1 cellular context compared by ENCODE assay signal in the genomic region with DNA sequence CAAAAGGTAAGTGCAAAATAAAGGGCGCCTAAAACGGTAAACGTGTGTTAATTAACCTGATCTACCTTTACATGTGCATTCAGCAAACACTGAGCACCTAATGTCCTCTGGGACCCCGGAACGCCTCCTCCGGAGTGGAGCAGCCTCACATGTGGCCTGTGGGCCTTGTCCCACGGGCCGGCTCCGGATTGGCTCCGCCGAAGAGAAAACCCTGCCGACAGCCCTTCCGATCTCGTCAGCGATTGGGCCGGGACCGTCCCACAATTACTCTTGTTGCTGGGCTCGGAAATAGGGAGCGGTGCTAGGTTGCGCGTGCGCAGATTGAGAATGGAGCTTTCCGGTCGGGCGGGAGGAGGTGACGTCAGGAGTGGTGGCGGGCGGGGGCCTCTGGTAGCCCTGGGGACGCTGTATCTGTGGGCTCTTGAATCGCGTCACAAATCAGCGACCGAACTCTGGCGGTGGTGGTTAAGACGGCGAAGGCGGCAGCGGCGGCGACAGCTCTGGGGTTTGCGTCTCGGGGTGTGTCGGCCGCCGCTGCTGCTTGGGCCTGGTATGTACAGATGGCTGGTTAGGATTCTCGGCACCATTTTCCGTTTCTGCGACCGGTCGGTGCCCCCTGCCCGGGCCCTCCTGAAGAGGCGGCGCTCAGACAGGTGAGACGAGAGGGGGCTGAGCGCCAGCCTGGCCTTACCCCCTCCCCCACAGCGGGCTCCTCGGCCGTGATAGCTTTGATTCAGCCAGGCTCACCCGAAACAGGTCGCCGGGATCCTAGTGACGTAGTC.
TF ChIP-seq lines count a peak whose summit lies in the region.

Gene SENP2 (plus strand): TSS at position 434 of the 782 bp plus-strand sequence. CDS start 119 bp downstream, at position 553.

TF ChIP-seq in HEK293, 187 proteins besides CTCF, POLR2A, EP300 and RAD21 (continued from another document and continues in another):
- TF ChIP-seq, protein P1, sequence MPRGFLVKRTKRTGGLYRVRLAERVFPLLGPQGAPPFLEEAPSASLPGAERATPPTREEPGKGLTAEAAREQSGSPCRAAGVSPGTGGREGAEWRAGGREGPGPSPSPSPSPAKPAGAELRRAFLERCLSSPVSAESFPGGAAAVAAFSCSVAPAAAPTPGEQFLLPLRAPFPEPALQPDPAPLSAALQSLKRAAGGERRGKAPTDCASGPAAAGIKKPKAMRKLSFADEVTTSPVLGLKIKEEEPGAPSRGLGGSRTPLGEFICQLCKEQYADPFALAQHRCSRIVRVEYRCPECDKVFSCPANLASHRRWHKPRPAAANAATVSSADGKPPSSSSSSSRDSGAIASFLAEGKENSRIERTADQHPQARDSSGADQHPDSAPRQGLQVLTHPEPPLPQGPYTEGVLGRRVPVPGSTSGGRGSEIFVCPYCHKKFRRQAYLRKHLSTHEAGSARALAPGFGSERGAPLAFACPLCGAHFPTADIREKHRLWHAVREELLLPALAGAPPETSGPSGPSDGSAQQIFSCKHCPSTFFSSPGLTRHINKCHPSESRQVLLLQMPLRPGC (tag by site-specific recombination; IDR thresholded peaks at IDR 0.05) = peak; percentile 47; the same call in 1 of the 2 replicates
- TF ChIP-seq ZNF341 (tag by site-specific recombination; IDR thresholded peaks at IDR 0.05; ENCODE audit: low read depth) (no peak; the same call in 1 of the 2 replicates), ZNF830 (tag by site-specific recombination; IDR thresholded peaks at IDR 0.05; ENCODE audit: low read depth) (no peak), KLF1 (tag by site-specific recombination; IDR thresholded peaks at IDR 0.05) (peak; percentile 29; the same call in 1 of the 2 replicates), ZNF354C (tag by site-specific recombination; IDR thresholded peaks at IDR 0.05; ENCODE audit: borderline replicate concordance, low read depth) (no peak), ZFHX2 (tag by site-specific recombination; conservative IDR thresholded peaks at IDR 0.05) (peak; percentile 57), ZNF223 (tag by site-specific recombination; IDR thresholded peaks at IDR 0.05) (no peak), ZNF350 (tag by site-specific recombination; IDR thresholded peaks at IDR 0.05) (no peak), OSR2 (tag by site-specific recombination; IDR thresholded peaks at IDR 0.05) (no peak), ZNF558 (tag by site-specific recombination; IDR thresholded peaks at IDR 0.05) (no peak; the same call in 1 of the 2 replicates), ZNF362 (tag by site-specific recombination; IDR thresholded peaks at IDR 0.05) (no peak), ZNF664 (tag by site-specific recombination; IDR thresholded peaks at IDR 0.05) (peak; percentile 22; the same call in 1 of the 2 replicates), ZNF18 (tag by site-specific recombination; IDR thresholded peaks at IDR 0.05) (no peak), KLF16 (tag by site-specific recombination; IDR thresholded peaks at IDR 0.05) (peak; percentile 55; the same call in 1 of the 2 replicates), ZNF629 (tag by site-specific recombination; IDR thresholded peaks at IDR 0.05) (peak; percentile 97), ZBTB1 (tag by site-specific recombination; IDR thresholded peaks at IDR 0.05) (no peak), ZNF184 (tag by site-specific recombination; IDR thresholded peaks at IDR 0.05) (no peak), ZNF239 (tag by site-specific recombination; IDR thresholded peaks at IDR 0.05) (no peak), ZNF677 (tag by site-specific recombination; IDR thresholded peaks at IDR 0.05) (no peak), ZFP3 (tag by site-specific recombination; IDR thresholded peaks at IDR 0.05; ENCODE audit: low read depth) (no peak), ZNF311 (tag by site-specific recombination; IDR thresholded peaks at IDR 0.05; ENCODE audit: borderline replicate concordance) (no peak), ZNF544 (tag by site-specific recombination; IDR thresholded peaks at IDR 0.05) (no peak), ZNF24 (tag by site-specific recombination; IDR thresholded peaks at IDR 0.05) (peak; percentile 75), ZBTB44 (tag by site-specific recombination; IDR thresholded peaks at IDR 0.05) (no peak), ZNF707 (tag by site-specific recombination; IDR thresholded peaks at IDR 0.05) (no peak), ZNF596 (tag by site-specific recombination; IDR thresholded peaks at IDR 0.05) (no peak), ZNF692 (tag by site-specific recombination; IDR thresholded peaks at IDR 0.05) (peak; percentile 74), ZNF747 (tag by site-specific recombination; IDR thresholded peaks at IDR 0.05) (no peak), HOXA7 (CRISPR knock-in tag; IDR thresholded peaks at IDR 0.05; ENCODE audit: borderline replicate concordance) (no peak), ZIC2 (tag by site-specific recombination; IDR thresholded peaks at IDR 0.05) (peak; percentile 7; the same call in 1 of the 2 replicates), ZNF114 (tag by site-specific recombination; IDR thresholded peaks at IDR 0.05) (no peak), ZNF76 (tag by site-specific recombination; IDR thresholded peaks at IDR 0.05; ENCODE audit: borderline replicate concordance, low read depth) (peak; percentile 59; the same call in 1 of the 2 replicates)
- TF ChIP-seq, protein P2, sequence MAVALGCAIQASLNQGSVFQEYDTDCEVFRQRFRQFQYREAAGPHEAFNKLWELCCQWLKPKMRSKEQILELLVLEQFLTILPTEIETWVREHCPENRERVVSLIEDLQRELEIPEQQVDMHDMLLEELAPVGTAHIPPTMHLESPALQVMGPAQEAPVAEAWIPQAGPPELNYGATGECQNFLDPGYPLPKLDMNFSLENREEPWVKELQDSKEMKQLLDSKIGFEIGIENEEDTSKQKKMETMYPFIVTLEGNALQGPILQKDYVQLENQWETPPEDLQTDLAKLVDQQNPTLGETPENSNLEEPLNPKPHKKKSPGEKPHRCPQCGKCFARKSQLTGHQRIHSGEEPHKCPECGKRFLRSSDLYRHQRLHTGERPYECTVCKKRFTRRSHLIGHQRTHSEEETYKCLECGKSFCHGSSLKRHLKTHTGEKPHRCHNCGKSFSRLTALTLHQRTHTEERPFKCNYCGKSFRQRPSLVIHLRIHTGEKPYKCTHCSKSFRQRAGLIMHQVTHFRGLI (tag by site-specific recombination; IDR thresholded peaks at IDR 0.05) = peak; percentile 14; the same call in 1 of the 2 replicates
- TF ChIP-seq, protein P3, sequence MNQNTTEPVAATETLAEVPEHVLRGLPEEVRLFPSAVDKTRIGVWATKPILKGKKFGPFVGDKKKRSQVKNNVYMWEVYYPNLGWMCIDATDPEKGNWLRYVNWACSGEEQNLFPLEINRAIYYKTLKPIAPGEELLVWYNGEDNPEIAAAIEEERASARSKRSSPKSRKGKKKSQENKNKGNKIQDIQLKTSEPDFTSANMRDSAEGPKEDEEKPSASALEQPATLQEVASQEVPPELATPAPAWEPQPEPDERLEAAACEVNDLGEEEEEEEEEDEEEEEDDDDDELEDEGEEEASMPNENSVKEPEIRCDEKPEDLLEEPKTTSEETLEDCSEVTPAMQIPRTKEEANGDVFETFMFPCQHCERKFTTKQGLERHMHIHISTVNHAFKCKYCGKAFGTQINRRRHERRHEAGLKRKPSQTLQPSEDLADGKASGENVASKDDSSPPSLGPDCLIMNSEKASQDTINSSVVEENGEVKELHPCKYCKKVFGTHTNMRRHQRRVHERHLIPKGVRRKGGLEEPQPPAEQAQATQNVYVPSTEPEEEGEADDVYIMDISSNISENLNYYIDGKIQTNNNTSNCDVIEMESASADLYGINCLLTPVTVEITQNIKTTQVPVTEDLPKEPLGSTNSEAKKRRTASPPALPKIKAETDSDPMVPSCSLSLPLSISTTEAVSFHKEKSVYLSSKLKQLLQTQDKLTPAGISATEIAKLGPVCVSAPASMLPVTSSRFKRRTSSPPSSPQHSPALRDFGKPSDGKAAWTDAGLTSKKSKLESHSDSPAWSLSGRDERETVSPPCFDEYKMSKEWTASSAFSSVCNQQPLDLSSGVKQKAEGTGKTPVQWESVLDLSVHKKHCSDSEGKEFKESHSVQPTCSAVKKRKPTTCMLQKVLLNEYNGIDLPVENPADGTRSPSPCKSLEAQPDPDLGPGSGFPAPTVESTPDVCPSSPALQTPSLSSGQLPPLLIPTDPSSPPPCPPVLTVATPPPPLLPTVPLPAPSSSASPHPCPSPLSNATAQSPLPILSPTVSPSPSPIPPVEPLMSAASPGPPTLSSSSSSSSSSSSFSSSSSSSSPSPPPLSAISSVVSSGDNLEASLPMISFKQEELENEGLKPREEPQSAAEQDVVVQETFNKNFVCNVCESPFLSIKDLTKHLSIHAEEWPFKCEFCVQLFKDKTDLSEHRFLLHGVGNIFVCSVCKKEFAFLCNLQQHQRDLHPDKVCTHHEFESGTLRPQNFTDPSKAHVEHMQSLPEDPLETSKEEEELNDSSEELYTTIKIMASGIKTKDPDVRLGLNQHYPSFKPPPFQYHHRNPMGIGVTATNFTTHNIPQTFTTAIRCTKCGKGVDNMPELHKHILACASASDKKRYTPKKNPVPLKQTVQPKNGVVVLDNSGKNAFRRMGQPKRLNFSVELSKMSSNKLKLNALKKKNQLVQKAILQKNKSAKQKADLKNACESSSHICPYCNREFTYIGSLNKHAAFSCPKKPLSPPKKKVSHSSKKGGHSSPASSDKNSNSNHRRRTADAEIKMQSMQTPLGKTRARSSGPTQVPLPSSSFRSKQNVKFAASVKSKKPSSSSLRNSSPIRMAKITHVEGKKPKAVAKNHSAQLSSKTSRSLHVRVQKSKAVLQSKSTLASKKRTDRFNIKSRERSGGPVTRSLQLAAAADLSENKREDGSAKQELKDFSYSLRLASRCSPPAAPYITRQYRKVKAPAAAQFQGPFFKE (tag by site-specific recombination; IDR thresholded peaks at IDR 0.05; ENCODE audit: borderline replicate concordance) = no peak
- TF ChIP-seq, protein P4, sequence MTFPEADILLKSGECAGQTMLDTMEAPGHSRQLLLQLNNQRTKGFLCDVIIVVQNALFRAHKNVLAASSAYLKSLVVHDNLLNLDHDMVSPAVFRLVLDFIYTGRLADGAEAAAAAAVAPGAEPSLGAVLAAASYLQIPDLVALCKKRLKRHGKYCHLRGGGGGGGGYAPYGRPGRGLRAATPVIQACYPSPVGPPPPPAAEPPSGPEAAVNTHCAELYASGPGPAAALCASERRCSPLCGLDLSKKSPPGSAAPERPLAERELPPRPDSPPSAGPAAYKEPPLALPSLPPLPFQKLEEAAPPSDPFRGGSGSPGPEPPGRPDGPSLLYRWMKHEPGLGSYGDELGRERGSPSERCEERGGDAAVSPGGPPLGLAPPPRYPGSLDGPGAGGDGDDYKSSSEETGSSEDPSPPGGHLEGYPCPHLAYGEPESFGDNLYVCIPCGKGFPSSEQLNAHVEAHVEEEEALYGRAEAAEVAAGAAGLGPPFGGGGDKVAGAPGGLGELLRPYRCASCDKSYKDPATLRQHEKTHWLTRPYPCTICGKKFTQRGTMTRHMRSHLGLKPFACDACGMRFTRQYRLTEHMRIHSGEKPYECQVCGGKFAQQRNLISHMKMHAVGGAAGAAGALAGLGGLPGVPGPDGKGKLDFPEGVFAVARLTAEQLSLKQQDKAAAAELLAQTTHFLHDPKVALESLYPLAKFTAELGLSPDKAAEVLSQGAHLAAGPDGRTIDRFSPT (tag by site-specific recombination; IDR thresholded peaks at IDR 0.05) = peak; percentile 83; the same call in 1 of the 2 replicates
